8 cellular contexts compared by ENCODE assay signal in the genomic region with DNA sequence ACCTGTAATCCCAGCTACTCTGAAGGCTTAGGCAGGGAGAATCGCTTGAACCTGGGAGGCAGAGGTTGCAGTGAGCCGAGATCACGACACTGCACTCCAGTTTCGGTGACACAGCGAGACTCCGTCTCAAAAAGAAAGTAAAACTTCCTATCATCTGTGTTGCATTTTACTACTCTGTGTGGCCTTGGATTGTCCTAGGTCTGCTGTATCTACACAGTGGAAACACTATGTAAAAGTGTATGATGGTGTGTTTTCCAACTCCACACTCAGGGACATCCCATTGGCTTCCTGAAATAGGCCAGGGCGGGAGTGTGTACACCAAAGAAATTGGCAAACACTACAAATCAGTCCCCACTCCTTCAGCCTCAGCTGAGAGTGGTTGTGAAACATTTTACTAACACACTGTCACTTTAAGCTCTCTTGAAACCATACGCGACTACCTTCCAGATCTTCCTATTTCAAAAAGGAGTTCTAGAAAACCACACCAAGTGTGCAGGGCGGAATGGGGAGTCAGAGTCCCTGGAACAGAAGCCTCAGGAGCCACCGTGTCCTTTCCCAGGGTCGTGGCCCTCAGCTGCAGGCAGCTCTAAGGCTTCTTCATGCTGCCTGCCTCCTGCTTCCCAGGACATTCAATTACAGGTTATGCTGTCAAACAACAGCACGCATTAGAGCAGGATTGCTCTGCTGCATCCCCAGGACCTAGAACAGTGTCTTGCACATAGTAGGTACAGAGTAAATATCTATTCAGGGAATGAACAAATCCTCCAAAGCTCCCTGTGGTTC.
DNase-seq lines count a peak whose midpoint lies in the region; ATAC-seq and TF ChIP-seq lines count a peak whose summit lies in the region.

No MANE protein-coding gene starts in this region.

- peaks cover 25% of the 10 kb centered on the region for H3K4me1 Mint-ChIP-seq in HFFc6 (ENCODE audit: low read depth)

- H3K79me1 ChIP-seq in mesendoderm (ENCODE audit: low read length), result peaks cover 11% of the 10 kb centered on the region

- no peak for DNase-seq in HFFc6
- peak; percentile 19 for DNase-seq in brain microvascular endothelial cell
- no peak for DNase-seq in mesendoderm
- no peak for DNase-seq in Karpas-422
- no peak for DNase-seq in activated CD4-positive, alpha-beta T cell treated with anti-CD3 and anti-CD28 coated beads, Interleukin-2, amount 50 U/mL, for 48 hours
- DNase-seq in OCI-M2 (lab: John Stamatoyannopoulos, UW; ENCODE audit: unreplicated experiment), result no peak

- H3K9me3 Mint-ChIP-seq in HFFc6, result no peaks in the 10 kb centered on the region

- peaks cover 54% of the 10 kb centered on the region for H3K4me1 ChIP-seq in DOHH2 (ENCODE audit: control insufficient read depth, low read length)
- peaks cover 9% of the 10 kb centered on the region for H3K4me1 ChIP-seq in mesendoderm (ENCODE audit: control insufficient read depth, low read depth, low read length)
- H3K4me1 ChIP-seq in Karpas-422 (ENCODE audit: low read length), result no peaks in the 10 kb centered on the region

- H3K36me3 ChIP-seq in DOHH2 (ENCODE audit: control insufficient read depth, low read length) (no peaks in the 10 kb centered on the region), brain microvascular endothelial cell (replicated peaks) (no peaks in the 10 kb centered on the region), mesendoderm (ENCODE audit: control insufficient read depth, insufficient read depth, low read length) (no peaks in the 10 kb centered on the region), Karpas-422 (ENCODE audit: insufficient read depth, low read length) (no peaks in the 10 kb centered on the region)

- ATAC-seq in GM21737 (IDR thresholded peaks at IDR 0.05; ENCODE audit: unreplicated experiment), result no peak

- no peaks in the 10 kb centered on the region; the same call in 1 of the 2 replicates for H3K27me3 Mint-ChIP-seq in HFFc6 (ENCODE audit: insufficient read depth)

- peak overlapping the region; percentile 50 for H3K56ac ChIP-seq in mesendoderm (ENCODE audit: low read length)

- TF ChIP-seq CTCF in DOHH2 (IDR thresholded peaks at IDR 0.05; ENCODE audit: low read depth, low read length, poor library complexity, severe bottlenecking) (no peak), HFFc6 (IDR thresholded peaks at IDR 0.05) (no peak), brain microvascular endothelial cell (IDR thresholded peaks at IDR 0.05; ENCODE audit: low read depth, low read length, missing control alignments) (no peak)

- peak overlapping the region; percentile 86 for H3K4me3 Mint-ChIP-seq in HFFc6

- H3K9me3 ChIP-seq in DOHH2 (ENCODE audit: control insufficient read depth, insufficient read depth, low read length) (no peaks in the 10 kb centered on the region), Karpas-422 (ENCODE audit: low read length) (no peaks in the 10 kb centered on the region)

- no CpG with 5 or more reads among the region's 13 CpGs for WGBS in mesendoderm (ENCODE audit: extremely low coverage, insufficient coverage, low lambda C conversion rate)

- H2BK120ac ChIP-seq in mesendoderm (ENCODE audit: low read depth, low read length), result no peak overlapping the region

- H3K18ac ChIP-seq in mesendoderm (ENCODE audit: low read length), result peak overlapping the region; percentile 65

- H2BK15ac ChIP-seq in mesendoderm (replicated peaks; ENCODE audit: low read depth), result peak overlapping the region; percentile 57

- no peaks in the 10 kb centered on the region for H3F3A ChIP-seq in DOHH2 (ENCODE audit: control insufficient read depth, insufficient read depth)

- no peak overlapping the region for H3K27ac ChIP-seq in DOHH2 (ENCODE audit: low read depth, low read length)
- H3K27ac ChIP-seq in brain microvascular endothelial cell, result peak overlapping the region; percentile 41
- no peak overlapping the region for H3K27ac ChIP-seq in mesendoderm (ENCODE audit: low read depth, low read length)
- H3K27ac ChIP-seq in Karpas-422 (ENCODE audit: low read length), result no peak overlapping the region

- no peak overlapping the region for H2BK5ac ChIP-seq in mesendoderm (ENCODE audit: low read length)

- H3K9me2 ChIP-seq in DOHH2 (replicated peaks; ENCODE audit: control insufficient read depth, low read length), result no peaks in the 10 kb centered on the region
- H3K9me2 ChIP-seq in Karpas-422 (replicated peaks; ENCODE audit: insufficient read depth, low read length), result no peaks in the 10 kb centered on the region

- H3K79me2 ChIP-seq in DOHH2 (ENCODE audit: control insufficient read depth, low read length) (no peaks in the 10 kb centered on the region), mesendoderm (ENCODE audit: control insufficient read depth, insufficient read depth, low read length) (peaks cover 8% of the 10 kb centered on the region), Karpas-422 (ENCODE audit: low read length) (no peaks in the 10 kb centered on the region)

- H3K4me2 ChIP-seq in DOHH2 (ENCODE audit: low read length) (peak overlapping the region; percentile 3; the same call in 1 of the 2 replicates), mesendoderm (ENCODE audit: low read length) (no peak overlapping the region), Karpas-422 (ENCODE audit: low read depth, low read length, poor library complexity, severe bottlenecking) (no peak overlapping the region)

- H3K36me3 Mint-ChIP-seq in HFFc6 (ENCODE audit: low read depth), result no peaks in the 10 kb centered on the region

- H2AFZ ChIP-seq in Karpas-422 (ENCODE audit: low read length), result no peak overlapping the region

- H4K8ac ChIP-seq in mesendoderm (ENCODE audit: low read depth, low read length), result no peak overlapping the region

- no peak overlapping the region for H3K9ac ChIP-seq in mesendoderm (ENCODE audit: low read length)
- H3K9ac ChIP-seq in Karpas-422 (ENCODE audit: low read length), result no peak overlapping the region

- H4K20me1 ChIP-seq in DOHH2 (ENCODE audit: control insufficient read depth, insufficient read depth, low read depth, low read length) (no peaks in the 10 kb centered on the region), Karpas-422 (ENCODE audit: insufficient read depth, low read depth, low read length) (no peaks in the 10 kb centered on the region)

- no peak overlapping the region for H4K5ac ChIP-seq in mesendoderm (ENCODE audit: low read length)

- in situ Hi-C loops in brain microvascular endothelial cell (cut with HindIII; ENCODE audit: low pct_ligation_motif_present, low sequenced_read_pairs), result no loop called here

- peak overlapping the region; percentile 91 for H3K27ac Mint-ChIP-seq in HFFc6

- H3K4me3 ChIP-seq in DOHH2 (ENCODE audit: low read length) (no peak overlapping the region), brain microvascular endothelial cell (ENCODE audit: low read depth, low read length) (peak overlapping the region; percentile 3), mesendoderm (ENCODE audit: low read length) (no peak overlapping the region), Karpas-422 (ENCODE audit: low read length) (no peak overlapping the region)

- no peaks in the 10 kb centered on the region for H3K27me3 ChIP-seq in DOHH2 (ENCODE audit: control insufficient read depth, low read length)
- no peaks in the 10 kb centered on the region for H3K27me3 ChIP-seq in brain microvascular endothelial cell (replicated peaks)
- H3K27me3 ChIP-seq in mesendoderm (ENCODE audit: insufficient read depth, low read length, poor library complexity), result no peaks in the 10 kb centered on the region
- no peaks in the 10 kb centered on the region for H3K27me3 ChIP-seq in Karpas-422 (ENCODE audit: low read length)

- H3K4ac ChIP-seq in mesendoderm (ENCODE audit: low read depth, low read length), result peak overlapping the region; percentile 49

- no peak overlapping the region for H2AK5ac ChIP-seq in mesendoderm (ENCODE audit: low read length)

- H3K23ac ChIP-seq in mesendoderm (ENCODE audit: low read length), result no peak overlapping the region
